Comparison of ENCODE assay signal across 14 cellular contexts in the genomic region with DNA sequence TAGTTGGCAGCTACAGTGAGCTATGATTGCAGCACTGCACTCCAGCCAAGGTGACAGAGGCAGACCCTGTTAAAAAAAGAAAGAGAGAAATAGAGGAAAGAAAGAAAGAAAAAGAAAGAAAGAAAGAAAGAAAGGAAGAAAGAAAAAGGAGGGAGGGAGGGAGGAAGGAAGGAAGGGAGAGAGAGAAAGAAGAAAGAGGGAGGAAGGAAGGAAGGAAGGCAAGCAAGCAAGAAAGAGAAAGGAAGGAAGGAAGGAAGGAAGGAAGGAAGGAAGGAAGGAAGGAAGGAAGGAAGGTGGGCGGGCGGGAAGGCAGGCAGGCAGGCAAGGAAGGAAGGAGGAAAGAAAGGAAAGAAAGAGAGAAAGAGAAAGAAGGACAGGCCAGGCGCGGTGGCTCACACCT. TPM values are rescaled to one million over a fixed set of nuclear protein-coding genes. Genes with fewer than 3 reads are reported as not detected.
DNase-seq lines count a peak whose midpoint lies in the region; ATAC-seq and TF ChIP-seq lines count a peak whose summit lies in the region.
"Had no signal": no experiment of that assay in that cellular context is flagged by ENCODE, and none has a peak within 500 bp of the region (broad histone marks: within the 10 kb centered on the region; RNA-seq: fewer than 3 reads in every experiment).

No MANE protein-coding gene starts in this region.

- ATAC-seq in left ventricle myocardium superior (peak; percentile 44), Right ventricle myocardium superior (ENCODE audit: poor library complexity) (no peak)
- ATAC-seq in effector memory CD8-positive, alpha-beta T cell (replicated peaks): no peak
- no peak for ATAC-seq in stimulated activated memory B cell treated with anti-CD40 and anti-IgM and Interleukin-4, amounts not matched to agents 10 μg/mL and 1 μg/mL and 100 μg/mL, for 72 hours

- H3K27ac Mint-ChIP-seq in IgD-negative memory B cell: no peak overlapping the region
- H3K27ac Mint-ChIP-seq in effector memory CD8-positive, alpha-beta T cell: peak overlapping the region in 1 of 2 donors; percentile 37
- peak overlapping the region; percentile 23 for H3K27ac Mint-ChIP-seq in stimulated activated memory B cell treated with anti-CD40 and anti-IgM and Interleukin-4, amounts not matched to agents 10 μg/mL and 1 μg/mL and 100 μg/mL, for 72 hours

- H3K36me3 Mint-ChIP-seq in IgD-negative memory B cell: no peaks in the 10 kb centered on the region
- H3K36me3 Mint-ChIP-seq in effector memory CD8-positive, alpha-beta T cell (ENCODE audit: insufficient read depth): no peaks in the 10 kb centered on the region
- H3K36me3 Mint-ChIP-seq in stimulated activated memory B cell treated with anti-CD40 and anti-IgM and Interleukin-4, amounts not matched to agents 10 μg/mL and 1 μg/mL and 100 μg/mL, for 72 hours: no peaks in the 10 kb centered on the region

- H3K4me1 Mint-ChIP-seq in IgD-negative memory B cell: peaks cover 5 to 15% (median 7%) of the 10 kb centered on the region in 3 donors
- peaks cover 8 to 11% of the 10 kb centered on the region in 2 donors for H3K4me1 Mint-ChIP-seq in effector memory CD8-positive, alpha-beta T cell (ENCODE audit: low read depth in 2 of 2)
- H3K4me1 Mint-ChIP-seq in stimulated activated memory B cell treated with anti-CD40 and anti-IgM and Interleukin-4, amounts not matched to agents 10 μg/mL and 1 μg/mL and 100 μg/mL, for 72 hours: peaks cover 14% of the 10 kb centered on the region

- H3K9me3 ChIP-seq in colonic mucosa (no peaks in the 10 kb centered on the region), esophagus muscularis mucosa (no peaks in the 10 kb centered on the region)
- H3K9me3 ChIP-seq: A549, SJSA1 had no signal

- intact Hi-C loops in left ventricle myocardium superior (cut with micrococcal nuclease): loop anchor here (5.0 to 10.0 kb wide), 2 partner anchors 63 to 251 kb away; no protein-coding TSS in a partner anchor
- intact Hi-C loops in Right ventricle myocardium superior (cut with DNase I): loop anchor here (10.0 kb wide), 1 partner anchor 213 kb away; no protein-coding TSS in a partner anchor
- intact Hi-C loops in colonic mucosa (cut with DNase I): no loop called here
- intact Hi-C loops in esophagus muscularis mucosa (cut with DNase I): no loop called here

- H3K36me3 ChIP-seq in colonic mucosa (no peaks in the 10 kb centered on the region), esophagus muscularis mucosa (no peaks in the 10 kb centered on the region)
- H3K36me3 ChIP-seq: SJSA1 had no signal

- H3K4me3 Mint-ChIP-seq in IgD-negative memory B cell: peak overlapping the region in 3 of 4 donors; percentile 17 to 82 (median 52)
- peak overlapping the region; percentile 62 to 81 for H3K4me3 Mint-ChIP-seq in effector memory CD8-positive, alpha-beta T cell
- H3K4me3 Mint-ChIP-seq in stimulated activated memory B cell treated with anti-CD40 and anti-IgM and Interleukin-4, amounts not matched to agents 10 μg/mL and 1 μg/mL and 100 μg/mL, for 72 hours: no peak overlapping the region

- H3K27ac ChIP-seq in colonic mucosa: no peak overlapping the region
- H3K27ac ChIP-seq in esophagus muscularis mucosa (replicated peaks in 1 of 4): no peak overlapping the region
- H3K27ac ChIP-seq: SJSA1 had no signal

- no peak for TF ChIP-seq POLR2A in esophagus muscularis mucosa (IDR thresholded peaks at IDR 0.05; ENCODE audit: low read depth)

- H3K4me3 ChIP-seq in colonic mucosa (no peak overlapping the region), esophagus muscularis mucosa (no peak overlapping the region)
- H3K4me3 ChIP-seq: SJSA1 had no signal

- TF ChIP-seq CTCF in colonic mucosa (IDR thresholded peaks at IDR 0.05) (no peak), esophagus muscularis mucosa (IDR thresholded peaks at IDR 0.05) (no peak)

- no peaks in the 10 kb centered on the region for H3K9me3 Mint-ChIP-seq in IgD-negative memory B cell
- no peaks in the 10 kb centered on the region for H3K9me3 Mint-ChIP-seq in effector memory CD8-positive, alpha-beta T cell
- H3K9me3 Mint-ChIP-seq in stimulated activated memory B cell treated with anti-CD40 and anti-IgM and Interleukin-4, amounts not matched to agents 10 μg/mL and 1 μg/mL and 100 μg/mL, for 72 hours: no peaks in the 10 kb centered on the region

- no peak for TF ChIP-seq EP300 in esophagus muscularis mucosa (IDR thresholded peaks at IDR 0.05)

- H3K27me3 Mint-ChIP-seq in IgD-negative memory B cell: peaks cover 34% of the 10 kb centered on the region
- H3K27me3 Mint-ChIP-seq in effector memory CD8-positive, alpha-beta T cell: peaks cover 62 to 80% of the 10 kb centered on the region in 2 donors
- peaks cover 71% of the 10 kb centered on the region for H3K27me3 Mint-ChIP-seq in stimulated activated memory B cell treated with anti-CD40 and anti-IgM and Interleukin-4, amounts not matched to agents 10 μg/mL and 1 μg/mL and 100 μg/mL, for 72 hours

- H3K4me1 ChIP-seq in colonic mucosa (peaks cover 12% of the 10 kb centered on the region), esophagus muscularis mucosa (peaks cover 13 to 17% (median 15%) of the 10 kb centered on the region in 4 donors)

- H3K27me3 ChIP-seq in colonic mucosa (peaks cover 7% of the 10 kb centered on the region), esophagus muscularis mucosa (peaks cover 15 to 80% (median 18%) of the 10 kb centered on the region in 4 donors)

- 88% methylated on average over 4 of the region's 4 CpGs for whole genome bisulfite sequencing in esophagus muscularis mucosa

- DNase-seq in left ventricle myocardium superior (no peak), Right ventricle myocardium superior (no peak), D341Med (ENCODE audit: low spot score) (no peak), colonic mucosa (no peak), esophagus muscularis mucosa (ENCODE audit: extremely low spot score) (no peak)
- DNase-seq in effector memory CD8-positive, alpha-beta T cell: no peak
- DNase-seq: DMS79, NCI-H1105 treated with DMSO at 0.1 percent for 48 hours, NCI-H2081 treated with DMSO at 0.1 percent for 48 hours, NCI-H446 treated with DMSO at 0.1 percent for 48 hours had no signal

- no peak overlapping the region for H3K9ac ChIP-seq in colonic mucosa (ENCODE audit: low read depth in 2 of 2, low read length in 2 of 2)

RNA-seq across cellular contexts. Expression of a gene that starts 1.0 kb away (rescaled TPM):
- total RNA-seq in left ventricle myocardium superior: 0.12 TPM
- total RNA-seq in Right ventricle myocardium superior: 0.13 TPM
- polyA plus RNA-seq in IgD-negative memory B cell: not detected
- 1 to 10 TPM; 2.0 to 3.4 TPM for total RNA-seq in colonic mucosa
- under 1 TPM in 2 of 4 donors, not detected in 2; 0.06 to 0.34 TPM for total RNA-seq in esophagus muscularis mucosa
- total RNA-seq: SJSA1 had no signal

RNA-seq across cellular contexts. Expression of a gene that starts 32.3 kb away (rescaled TPM):
- total RNA-seq in left ventricle myocardium superior (25.0 TPM), Right ventricle myocardium superior (25.7 TPM), colonic mucosa (1 to 10 TPM; 5.9 to 9.8 TPM), esophagus muscularis mucosa (10 to 100 TPM; 18.9 to 29.1 (median 23.3) TPM)
- 0.44 TPM for polyA plus RNA-seq in IgD-negative memory B cell

Comparison
In these comparisons a context has a peak if more than half of its experiments do, and no peak if none do; other contexts are left out.
1. intact Hi-C loops: an anchor here in left ventricle myocardium superior (5.0 to 10.0 kb wide) and Right ventricle myocardium superior (10.0 kb wide); none called in colonic mucosa and esophagus muscularis mucosa.